2 cellular contexts compared by ENCODE assay signal in the genomic region with DNA sequence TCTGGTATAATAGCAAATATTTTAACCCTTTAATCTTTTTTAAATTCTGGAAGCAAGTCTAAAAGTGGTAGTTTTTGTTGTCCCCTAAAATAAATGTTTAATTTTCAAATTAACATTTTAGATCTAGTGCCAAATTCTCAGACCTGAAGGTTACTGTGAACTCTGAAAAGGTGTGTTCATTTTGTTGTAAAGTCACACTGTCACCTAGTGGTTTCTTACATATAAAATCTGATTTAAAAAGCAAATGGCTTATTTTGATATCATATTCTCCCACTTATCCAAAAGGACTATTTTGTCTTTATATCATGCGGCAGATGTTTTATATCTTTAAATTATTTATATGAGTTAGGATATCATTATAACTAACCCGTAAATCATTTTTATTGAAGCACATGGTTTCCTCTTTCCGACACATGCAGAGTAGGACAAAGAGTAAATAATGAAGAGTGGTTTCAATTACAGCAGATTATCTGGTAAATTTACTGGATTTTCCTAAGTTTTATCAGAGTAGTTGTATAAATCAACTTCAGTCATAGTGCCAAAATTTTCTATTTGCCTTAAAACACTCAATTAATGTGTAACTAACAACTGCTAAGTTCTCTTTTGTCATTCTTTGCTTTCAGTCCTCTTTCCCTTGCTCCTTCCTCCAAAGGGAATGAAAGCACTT.
TF ChIP-seq lines count a peak whose summit lies in the region.

No MANE protein-coding gene starts in this region.

TF ChIP-seq in HepG2, 621 proteins besides CTCF, POLR2A, EP300 and RAD21:
- TF ChIP-seq ZNF367 (CRISPR knock-in tag; IDR thresholded peaks at IDR 0.05; ENCODE audit: borderline replicate concordance) (no peak), LCORL (IDR thresholded peaks at IDR 0.05) (no peak), LCORL (CRISPR knock-in tag; IDR thresholded peaks at IDR 0.05) (no peak)
- TF ChIP-seq, protein P1, sequence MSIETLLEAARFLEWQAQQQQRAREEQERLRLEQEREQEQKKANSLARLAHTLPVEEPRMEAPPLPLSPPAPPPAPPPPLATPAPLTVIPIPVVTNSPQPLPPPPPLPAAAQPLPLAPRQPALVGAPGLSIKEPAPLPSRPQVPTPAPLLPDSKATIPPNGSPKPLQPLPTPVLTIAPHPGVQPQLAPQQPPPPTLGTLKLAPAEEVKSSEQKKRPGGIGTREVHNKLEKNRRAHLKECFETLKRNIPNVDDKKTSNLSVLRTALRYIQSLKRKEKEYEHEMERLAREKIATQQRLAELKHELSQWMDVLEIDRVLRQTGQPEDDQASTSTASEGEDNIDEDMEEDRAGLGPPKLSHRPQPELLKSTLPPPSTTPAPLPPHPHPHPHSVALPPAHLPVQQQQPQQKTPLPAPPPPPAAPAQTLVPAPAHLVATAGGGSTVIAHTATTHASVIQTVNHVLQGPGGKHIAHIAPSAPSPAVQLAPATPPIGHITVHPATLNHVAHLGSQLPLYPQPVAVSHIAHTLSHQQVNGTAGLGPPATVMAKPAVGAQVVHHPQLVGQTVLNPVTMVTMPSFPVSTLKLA (IDR thresholded peaks at IDR 0.05): peak; percentile 88

TF ChIP-seq in H1, 55 proteins besides CTCF, POLR2A, EP300 and RAD21:
- no peak for TF ChIP-seq SP4 (IDR thresholded peaks at IDR 0.05; ENCODE audit: low read length)
- no peak for TF ChIP-seq SRF (IDR thresholded peaks at IDR 0.05; ENCODE audit: low read depth, low read length)
- TF ChIP-seq, protein P2, sequence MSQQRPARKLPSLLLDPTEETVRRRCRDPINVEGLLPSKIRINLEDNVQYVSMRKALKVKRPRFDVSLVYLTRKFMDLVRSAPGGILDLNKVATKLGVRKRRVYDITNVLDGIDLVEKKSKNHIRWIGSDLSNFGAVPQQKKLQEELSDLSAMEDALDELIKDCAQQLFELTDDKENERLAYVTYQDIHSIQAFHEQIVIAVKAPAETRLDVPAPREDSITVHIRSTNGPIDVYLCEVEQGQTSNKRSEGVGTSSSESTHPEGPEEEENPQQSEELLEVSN (IDR thresholded peaks at IDR 0.05): no peak
- no peak for TF ChIP-seq SIN3A (conservative IDR thresholded peaks at IDR 0.05 in 1 of 2, IDR thresholded peaks at IDR 0.05 in 1 of 2; ENCODE audit: low read depth in 1 of 2, low read length in 2 of 2)
- no peak for TF ChIP-seq ASH2L (IDR thresholded peaks at IDR 0.05; ENCODE audit: low read length)
- TF ChIP-seq, protein P3, sequence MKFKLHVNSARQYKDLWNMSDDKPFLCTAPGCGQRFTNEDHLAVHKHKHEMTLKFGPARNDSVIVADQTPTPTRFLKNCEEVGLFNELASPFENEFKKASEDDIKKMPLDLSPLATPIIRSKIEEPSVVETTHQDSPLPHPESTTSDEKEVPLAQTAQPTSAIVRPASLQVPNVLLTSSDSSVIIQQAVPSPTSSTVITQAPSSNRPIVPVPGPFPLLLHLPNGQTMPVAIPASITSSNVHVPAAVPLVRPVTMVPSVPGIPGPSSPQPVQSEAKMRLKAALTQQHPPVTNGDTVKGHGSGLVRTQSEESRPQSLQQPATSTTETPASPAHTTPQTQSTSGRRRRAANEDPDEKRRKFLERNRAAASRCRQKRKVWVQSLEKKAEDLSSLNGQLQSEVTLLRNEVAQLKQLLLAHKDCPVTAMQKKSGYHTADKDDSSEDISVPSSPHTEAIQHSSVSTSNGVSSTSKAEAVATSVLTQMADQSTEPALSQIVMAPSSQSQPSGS (IDR thresholded peaks at IDR 0.05; ENCODE audit: low read length): no peak
- TF ChIP-seq BCL11A (IDR thresholded peaks at IDR 0.05; ENCODE audit: low read depth in 2 of 2, low read length in 2 of 2): no peak
- TF ChIP-seq, protein P4, sequence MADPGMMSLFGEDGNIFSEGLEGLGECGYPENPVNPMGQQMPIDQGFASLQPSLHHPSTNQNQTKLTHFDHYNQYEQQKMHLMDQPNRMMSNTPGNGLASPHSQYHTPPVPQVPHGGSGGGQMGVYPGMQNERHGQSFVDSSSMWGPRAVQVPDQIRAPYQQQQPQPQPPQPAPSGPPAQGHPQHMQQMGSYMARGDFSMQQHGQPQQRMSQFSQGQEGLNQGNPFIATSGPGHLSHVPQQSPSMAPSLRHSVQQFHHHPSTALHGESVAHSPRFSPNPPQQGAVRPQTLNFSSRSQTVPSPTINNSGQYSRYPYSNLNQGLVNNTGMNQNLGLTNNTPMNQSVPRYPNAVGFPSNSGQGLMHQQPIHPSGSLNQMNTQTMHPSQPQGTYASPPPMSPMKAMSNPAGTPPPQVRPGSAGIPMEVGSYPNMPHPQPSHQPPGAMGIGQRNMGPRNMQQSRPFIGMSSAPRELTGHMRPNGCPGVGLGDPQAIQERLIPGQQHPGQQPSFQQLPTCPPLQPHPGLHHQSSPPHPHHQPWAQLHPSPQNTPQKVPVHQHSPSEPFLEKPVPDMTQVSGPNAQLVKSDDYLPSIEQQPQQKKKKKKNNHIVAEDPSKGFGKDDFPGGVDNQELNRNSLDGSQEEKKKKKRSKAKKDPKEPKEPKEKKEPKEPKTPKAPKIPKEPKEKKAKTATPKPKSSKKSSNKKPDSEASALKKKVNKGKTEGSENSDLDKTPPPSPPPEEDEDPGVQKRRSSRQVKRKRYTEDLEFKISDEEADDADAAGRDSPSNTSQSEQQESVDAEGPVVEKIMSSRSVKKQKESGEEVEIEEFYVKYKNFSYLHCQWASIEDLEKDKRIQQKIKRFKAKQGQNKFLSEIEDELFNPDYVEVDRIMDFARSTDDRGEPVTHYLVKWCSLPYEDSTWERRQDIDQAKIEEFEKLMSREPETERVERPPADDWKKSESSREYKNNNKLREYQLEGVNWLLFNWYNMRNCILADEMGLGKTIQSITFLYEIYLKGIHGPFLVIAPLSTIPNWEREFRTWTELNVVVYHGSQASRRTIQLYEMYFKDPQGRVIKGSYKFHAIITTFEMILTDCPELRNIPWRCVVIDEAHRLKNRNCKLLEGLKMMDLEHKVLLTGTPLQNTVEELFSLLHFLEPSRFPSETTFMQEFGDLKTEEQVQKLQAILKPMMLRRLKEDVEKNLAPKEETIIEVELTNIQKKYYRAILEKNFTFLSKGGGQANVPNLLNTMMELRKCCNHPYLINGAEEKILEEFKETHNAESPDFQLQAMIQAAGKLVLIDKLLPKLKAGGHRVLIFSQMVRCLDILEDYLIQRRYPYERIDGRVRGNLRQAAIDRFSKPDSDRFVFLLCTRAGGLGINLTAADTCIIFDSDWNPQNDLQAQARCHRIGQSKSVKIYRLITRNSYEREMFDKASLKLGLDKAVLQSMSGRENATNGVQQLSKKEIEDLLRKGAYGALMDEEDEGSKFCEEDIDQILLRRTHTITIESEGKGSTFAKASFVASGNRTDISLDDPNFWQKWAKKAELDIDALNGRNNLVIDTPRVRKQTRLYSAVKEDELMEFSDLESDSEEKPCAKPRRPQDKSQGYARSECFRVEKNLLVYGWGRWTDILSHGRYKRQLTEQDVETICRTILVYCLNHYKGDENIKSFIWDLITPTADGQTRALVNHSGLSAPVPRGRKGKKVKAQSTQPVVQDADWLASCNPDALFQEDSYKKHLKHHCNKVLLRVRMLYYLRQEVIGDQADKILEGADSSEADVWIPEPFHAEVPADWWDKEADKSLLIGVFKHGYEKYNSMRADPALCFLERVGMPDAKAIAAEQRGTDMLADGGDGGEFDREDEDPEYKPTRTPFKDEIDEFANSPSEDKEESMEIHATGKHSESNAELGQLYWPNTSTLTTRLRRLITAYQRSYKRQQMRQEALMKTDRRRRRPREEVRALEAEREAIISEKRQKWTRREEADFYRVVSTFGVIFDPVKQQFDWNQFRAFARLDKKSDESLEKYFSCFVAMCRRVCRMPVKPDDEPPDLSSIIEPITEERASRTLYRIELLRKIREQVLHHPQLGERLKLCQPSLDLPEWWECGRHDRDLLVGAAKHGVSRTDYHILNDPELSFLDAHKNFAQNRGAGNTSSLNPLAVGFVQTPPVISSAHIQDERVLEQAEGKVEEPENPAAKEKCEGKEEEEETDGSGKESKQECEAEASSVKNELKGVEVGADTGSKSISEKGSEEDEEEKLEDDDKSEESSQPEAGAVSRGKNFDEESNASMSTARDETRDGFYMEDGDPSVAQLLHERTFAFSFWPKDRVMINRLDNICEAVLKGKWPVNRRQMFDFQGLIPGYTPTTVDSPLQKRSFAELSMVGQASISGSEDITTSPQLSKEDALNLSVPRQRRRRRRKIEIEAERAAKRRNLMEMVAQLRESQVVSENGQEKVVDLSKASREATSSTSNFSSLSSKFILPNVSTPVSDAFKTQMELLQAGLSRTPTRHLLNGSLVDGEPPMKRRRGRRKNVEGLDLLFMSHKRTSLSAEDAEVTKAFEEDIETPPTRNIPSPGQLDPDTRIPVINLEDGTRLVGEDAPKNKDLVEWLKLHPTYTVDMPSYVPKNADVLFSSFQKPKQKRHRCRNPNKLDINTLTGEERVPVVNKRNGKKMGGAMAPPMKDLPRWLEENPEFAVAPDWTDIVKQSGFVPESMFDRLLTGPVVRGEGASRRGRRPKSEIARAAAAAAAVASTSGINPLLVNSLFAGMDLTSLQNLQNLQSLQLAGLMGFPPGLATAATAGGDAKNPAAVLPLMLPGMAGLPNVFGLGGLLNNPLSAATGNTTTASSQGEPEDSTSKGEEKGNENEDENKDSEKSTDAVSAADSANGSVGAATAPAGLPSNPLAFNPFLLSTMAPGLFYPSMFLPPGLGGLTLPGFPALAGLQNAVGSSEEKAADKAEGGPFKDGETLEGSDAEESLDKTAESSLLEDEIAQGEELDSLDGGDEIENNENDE (IDR thresholded peaks at IDR 0.05; ENCODE audit: insufficient replicate concordance, low read length): no peak
- TF ChIP-seq CREB1 (IDR thresholded peaks at IDR 0.05): no peak
- TF ChIP-seq CEBPB (IDR thresholded peaks at IDR 0.05; ENCODE audit: low read depth, low read length): no peak
- TF ChIP-seq MAFK (IDR thresholded peaks at IDR 0.05; ENCODE audit: low read depth, low read length): no peak
- TF ChIP-seq HDAC2 (IDR thresholded peaks at IDR 0.05; ENCODE audit: borderline replicate concordance in 1 of 2, low read depth in 2 of 2, low read length in 2 of 2): no peak
- TF ChIP-seq RNF2 (IDR thresholded peaks at IDR 0.05; ENCODE audit: borderline replicate concordance, low read depth, low read length, missing control alignments, poor library complexity, severe bottlenecking): no peak
- no peak for TF ChIP-seq TBP (IDR thresholded peaks at IDR 0.05; ENCODE audit: low read depth, low read length)
- TF ChIP-seq TCF12 (IDR thresholded peaks at IDR 0.05; ENCODE audit: low read depth, low read length): no peak
- no peak for TF ChIP-seq SIX5 (IDR thresholded peaks at IDR 0.05; ENCODE audit: low read depth, low read length)
- no peak for TF ChIP-seq CBX8 (IDR thresholded peaks at IDR 0.05; ENCODE audit: borderline replicate concordance, low read depth, low read length)
- no peak for TF ChIP-seq CTBP2 (IDR thresholded peaks at IDR 0.05; ENCODE audit: borderline replicate concordance, insufficient read depth, insufficient read length, low read length)
- TF ChIP-seq NRF1 (IDR thresholded peaks at IDR 0.05; ENCODE audit: low read depth, low read length): no peak
- no peak for TF ChIP-seq EZH2 (IDR thresholded peaks at IDR 0.05; ENCODE audit: low read depth, low read length, severe bottlenecking)
